ENCODE assay signal across 8 cellular contexts in genomic region chr3:71724584-71725278, GRCh38. TPM values are rescaled to one million over a fixed set of nuclear protein-coding genes. Genes with fewer than 3 reads are reported as not detected.
DNase-seq lines count a peak whose midpoint lies in the region; ATAC-seq and TF ChIP-seq lines count a peak whose summit lies in the region.

No MANE protein-coding gene starts in this region.

- ATAC-seq in HG03135 (IDR thresholded peaks at IDR 0.05; ENCODE audit: unreplicated experiment) = peak; percentile 41

- DNase-seq in NCI-H82 (lab: John Stamatoyannopoulos, UW) (peak; percentile 25), NCI-H82 treated with DMSO at 0.1 percent for 48 hours (lab: John Stamatoyannopoulos, UW; ENCODE audit: unreplicated experiment) (no peak), WERI-Rb-1 (peak; percentile 55), ecto neural progenitor cell (ENCODE audit: low spot score) (peak; percentile 66), mesendoderm (no peak), NCI-H446 treated with DMSO at 0.1 percent for 48 hours (lab: John Stamatoyannopoulos, UW) (no peak)

- H3K56ac ChIP-seq in mesendoderm (ENCODE audit: low read length) = peak overlapping the region; percentile 91

- H3K79me1 ChIP-seq in mesendoderm (ENCODE audit: low read length) = no peaks in the 10 kb centered on the region

- no peak overlapping the region for H4K5ac ChIP-seq in mesendoderm (ENCODE audit: low read length)

- H3K27me3 ChIP-seq in WERI-Rb-1 (ENCODE audit: insufficient read depth, low read depth, severe bottlenecking) = no peaks in the 10 kb centered on the region
- peaks cover 5% of the 10 kb centered on the region for H3K27me3 ChIP-seq in mesendoderm (ENCODE audit: insufficient read depth, low read length, poor library complexity)
- no peaks in the 10 kb centered on the region for H3K27me3 ChIP-seq in stomach smooth muscle (ENCODE audit: control insufficient read depth in 1 of 2, insufficient read depth in 2 of 2, low read length in 2 of 2)

- H3K4me3 ChIP-seq in WERI-Rb-1 (ENCODE audit: low read depth, low read length) (peak overlapping the region; percentile 76), mesendoderm (ENCODE audit: low read length) (peak overlapping the region; percentile 50), stomach smooth muscle (ENCODE audit: low read length in 2 of 2) (peak overlapping the region; percentile 88 to 89)

- no CpG with 5 or more reads among the region's 75 CpGs for WGBS in mesendoderm (ENCODE audit: extremely low coverage, insufficient coverage, low lambda C conversion rate)

- no peak overlapping the region for H3K27ac ChIP-seq in WERI-Rb-1
- H3K27ac ChIP-seq in mesendoderm (ENCODE audit: low read depth, low read length) = no peak overlapping the region
- H3K27ac ChIP-seq in stomach smooth muscle (ENCODE audit: low read length) = no peak overlapping the region

- H3K9ac ChIP-seq in mesendoderm (ENCODE audit: low read length) = peak overlapping the region; percentile 72
- H3K9ac ChIP-seq in stomach smooth muscle (ENCODE audit: low read length in 2 of 2) = peak overlapping the region; percentile 64 to 76

- H2BK120ac ChIP-seq in mesendoderm (ENCODE audit: low read depth, low read length) = no peak overlapping the region

- TF ChIP-seq CTCF in WERI-Rb-1 (IDR thresholded peaks at IDR 0.05; ENCODE audit: low read depth, low read length) = no peak

- peaks cover 7% of the 10 kb centered on the region for H3K4me1 ChIP-seq in mesendoderm (ENCODE audit: control insufficient read depth, low read depth, low read length)
- peaks cover 14% of the 10 kb centered on the region for H3K4me1 ChIP-seq in stomach smooth muscle (ENCODE audit: control insufficient read depth, insufficient read depth, low read length)

- H2AK5ac ChIP-seq in mesendoderm (ENCODE audit: low read length) = no peak overlapping the region

- H3K79me2 ChIP-seq in mesendoderm (ENCODE audit: control insufficient read depth, insufficient read depth, low read length) = no peaks in the 10 kb centered on the region

- no peak overlapping the region for H4K8ac ChIP-seq in mesendoderm (ENCODE audit: low read depth, low read length)

- H3K18ac ChIP-seq in mesendoderm (ENCODE audit: low read length) = peak overlapping the region; percentile 88

- no peak overlapping the region for H2BK5ac ChIP-seq in mesendoderm (ENCODE audit: low read length)

- peak overlapping the region; percentile 85 for H3K4me2 ChIP-seq in mesendoderm (ENCODE audit: low read length)

- H3K36me3 ChIP-seq in WERI-Rb-1 = no peaks in the 10 kb centered on the region
- no peaks in the 10 kb centered on the region for H3K36me3 ChIP-seq in mesendoderm (ENCODE audit: control insufficient read depth, insufficient read depth, low read length)
- H3K36me3 ChIP-seq in stomach smooth muscle (ENCODE audit: control insufficient read depth in 2 of 2, insufficient read depth in 2 of 2, low read length in 2 of 2) = no peaks in the 10 kb centered on the region

- no peak overlapping the region for H2BK15ac ChIP-seq in mesendoderm (replicated peaks; ENCODE audit: low read depth)

- no peaks in the 10 kb centered on the region for H3K9me3 ChIP-seq in WERI-Rb-1 (ENCODE audit: severe bottlenecking)
- H3K9me3 ChIP-seq in stomach smooth muscle (ENCODE audit: control insufficient read depth in 2 of 2, low read length in 2 of 2) = no peaks in the 10 kb centered on the region

- H3K4ac ChIP-seq in mesendoderm (ENCODE audit: low read depth, low read length) = peak overlapping the region; percentile 63

- H3K23ac ChIP-seq in mesendoderm (ENCODE audit: low read length) = no peak overlapping the region

RNA-seq across cellular contexts. Expression of gene EIF4E3, which starts 0.5 kb away (rescaled TPM):
- 9.6 TPM for polyA plus RNA-seq in mesendoderm (2013, experiment 1 of 2)
- polyA plus RNA-seq in mesendoderm (2013, experiment 2 of 2) = 10.4 TPM

RNA-seq across cellular contexts. Expression of gene GPR27, which starts 28.9 kb away (rescaled TPM):
- polyA plus RNA-seq in mesendoderm (2013, experiment 1 of 2) = 12.0 TPM
- polyA plus RNA-seq in mesendoderm (2013, experiment 2 of 2) = 13.2 TPM

Comparison
In these comparisons a context has a peak if more than half of its experiments do, and no peak if none do; other contexts are left out.
1. DNase-seq: peak in NCI-H82 (single experiment), WERI-Rb-1 (single experiment) and ecto neural progenitor cell (single experiment); none in NCI-H82 treated with DMSO at 0.1 percent for 48 hours (single experiment), mesendoderm (single experiment) and NCI-H446 treated with DMSO at 0.1 percent for 48 hours (single experiment).
2. Peak in every context shown above with its lines, with median percentiles within 50 percentile points of each other: H3K4me3 ChIP-seq.